Comparison of ENCODE assay signal across 2 cellular contexts in the genomic region with DNA sequence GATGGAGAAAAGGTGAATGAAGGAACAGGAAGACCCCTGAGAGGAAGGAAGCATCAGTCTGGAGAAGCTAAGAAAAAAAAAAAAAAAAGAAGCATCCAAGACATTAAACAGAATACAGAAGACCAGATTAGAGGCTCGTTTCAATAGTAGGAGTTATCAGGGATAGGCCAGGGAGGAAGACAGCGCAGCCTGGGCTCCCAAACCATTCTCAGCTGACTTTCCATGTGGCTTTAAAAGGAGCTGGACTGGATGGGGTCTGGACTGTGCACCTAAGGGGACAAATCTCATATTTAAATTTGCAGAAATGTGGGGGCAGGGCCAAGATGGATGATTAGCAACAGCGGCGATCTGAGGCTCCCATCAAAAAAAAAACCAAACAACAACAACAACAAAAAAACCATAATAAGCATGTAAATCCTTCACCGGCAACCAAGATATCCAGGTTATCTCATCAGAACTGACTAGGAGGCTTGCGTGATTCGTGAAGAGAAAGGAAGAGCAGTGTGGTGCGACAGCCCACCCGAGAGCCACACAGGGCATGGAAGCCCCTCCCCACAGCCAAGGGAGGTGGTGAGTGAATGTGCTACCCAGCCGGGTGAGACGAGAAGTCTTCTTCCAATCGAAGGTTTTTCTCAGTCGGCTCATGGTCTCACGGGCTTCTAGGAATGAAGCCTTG.
TF ChIP-seq lines count a peak whose summit lies in the region.

No MANE protein-coding gene starts in this region.

TF ChIP-seq in A549, 52 proteins besides CTCF, POLR2A, EP300 and RAD21:
- no peak for TF ChIP-seq EHMT2 (IDR thresholded peaks at IDR 0.05; ENCODE audit: low read depth)
- no peak for TF ChIP-seq NR3C1 (IDR thresholded peaks at IDR 0.05)
- TF ChIP-seq CBX2 (IDR thresholded peaks at IDR 0.05; ENCODE audit: borderline replicate concordance, low read depth): no peak

TF ChIP-seq in H1, 55 proteins besides CTCF, POLR2A, EP300 and RAD21:
- TF ChIP-seq GABPA (IDR thresholded peaks at IDR 0.05; ENCODE audit: borderline replicate concordance, insufficient read depth, low read length): no peak
- TF ChIP-seq RXRA (IDR thresholded peaks at IDR 0.05; ENCODE audit: insufficient read depth, low read depth, low read length): no peak
- no peak for TF ChIP-seq SIN3A (conservative IDR thresholded peaks at IDR 0.05 in 1 of 2, IDR thresholded peaks at IDR 0.05 in 1 of 2; ENCODE audit: low read depth in 1 of 2, low read length in 2 of 2)
- TF ChIP-seq RBBP5 (IDR thresholded peaks at IDR 0.05; ENCODE audit: borderline replicate concordance, low read depth, low read length): no peak
- TF ChIP-seq, protein P1, sequence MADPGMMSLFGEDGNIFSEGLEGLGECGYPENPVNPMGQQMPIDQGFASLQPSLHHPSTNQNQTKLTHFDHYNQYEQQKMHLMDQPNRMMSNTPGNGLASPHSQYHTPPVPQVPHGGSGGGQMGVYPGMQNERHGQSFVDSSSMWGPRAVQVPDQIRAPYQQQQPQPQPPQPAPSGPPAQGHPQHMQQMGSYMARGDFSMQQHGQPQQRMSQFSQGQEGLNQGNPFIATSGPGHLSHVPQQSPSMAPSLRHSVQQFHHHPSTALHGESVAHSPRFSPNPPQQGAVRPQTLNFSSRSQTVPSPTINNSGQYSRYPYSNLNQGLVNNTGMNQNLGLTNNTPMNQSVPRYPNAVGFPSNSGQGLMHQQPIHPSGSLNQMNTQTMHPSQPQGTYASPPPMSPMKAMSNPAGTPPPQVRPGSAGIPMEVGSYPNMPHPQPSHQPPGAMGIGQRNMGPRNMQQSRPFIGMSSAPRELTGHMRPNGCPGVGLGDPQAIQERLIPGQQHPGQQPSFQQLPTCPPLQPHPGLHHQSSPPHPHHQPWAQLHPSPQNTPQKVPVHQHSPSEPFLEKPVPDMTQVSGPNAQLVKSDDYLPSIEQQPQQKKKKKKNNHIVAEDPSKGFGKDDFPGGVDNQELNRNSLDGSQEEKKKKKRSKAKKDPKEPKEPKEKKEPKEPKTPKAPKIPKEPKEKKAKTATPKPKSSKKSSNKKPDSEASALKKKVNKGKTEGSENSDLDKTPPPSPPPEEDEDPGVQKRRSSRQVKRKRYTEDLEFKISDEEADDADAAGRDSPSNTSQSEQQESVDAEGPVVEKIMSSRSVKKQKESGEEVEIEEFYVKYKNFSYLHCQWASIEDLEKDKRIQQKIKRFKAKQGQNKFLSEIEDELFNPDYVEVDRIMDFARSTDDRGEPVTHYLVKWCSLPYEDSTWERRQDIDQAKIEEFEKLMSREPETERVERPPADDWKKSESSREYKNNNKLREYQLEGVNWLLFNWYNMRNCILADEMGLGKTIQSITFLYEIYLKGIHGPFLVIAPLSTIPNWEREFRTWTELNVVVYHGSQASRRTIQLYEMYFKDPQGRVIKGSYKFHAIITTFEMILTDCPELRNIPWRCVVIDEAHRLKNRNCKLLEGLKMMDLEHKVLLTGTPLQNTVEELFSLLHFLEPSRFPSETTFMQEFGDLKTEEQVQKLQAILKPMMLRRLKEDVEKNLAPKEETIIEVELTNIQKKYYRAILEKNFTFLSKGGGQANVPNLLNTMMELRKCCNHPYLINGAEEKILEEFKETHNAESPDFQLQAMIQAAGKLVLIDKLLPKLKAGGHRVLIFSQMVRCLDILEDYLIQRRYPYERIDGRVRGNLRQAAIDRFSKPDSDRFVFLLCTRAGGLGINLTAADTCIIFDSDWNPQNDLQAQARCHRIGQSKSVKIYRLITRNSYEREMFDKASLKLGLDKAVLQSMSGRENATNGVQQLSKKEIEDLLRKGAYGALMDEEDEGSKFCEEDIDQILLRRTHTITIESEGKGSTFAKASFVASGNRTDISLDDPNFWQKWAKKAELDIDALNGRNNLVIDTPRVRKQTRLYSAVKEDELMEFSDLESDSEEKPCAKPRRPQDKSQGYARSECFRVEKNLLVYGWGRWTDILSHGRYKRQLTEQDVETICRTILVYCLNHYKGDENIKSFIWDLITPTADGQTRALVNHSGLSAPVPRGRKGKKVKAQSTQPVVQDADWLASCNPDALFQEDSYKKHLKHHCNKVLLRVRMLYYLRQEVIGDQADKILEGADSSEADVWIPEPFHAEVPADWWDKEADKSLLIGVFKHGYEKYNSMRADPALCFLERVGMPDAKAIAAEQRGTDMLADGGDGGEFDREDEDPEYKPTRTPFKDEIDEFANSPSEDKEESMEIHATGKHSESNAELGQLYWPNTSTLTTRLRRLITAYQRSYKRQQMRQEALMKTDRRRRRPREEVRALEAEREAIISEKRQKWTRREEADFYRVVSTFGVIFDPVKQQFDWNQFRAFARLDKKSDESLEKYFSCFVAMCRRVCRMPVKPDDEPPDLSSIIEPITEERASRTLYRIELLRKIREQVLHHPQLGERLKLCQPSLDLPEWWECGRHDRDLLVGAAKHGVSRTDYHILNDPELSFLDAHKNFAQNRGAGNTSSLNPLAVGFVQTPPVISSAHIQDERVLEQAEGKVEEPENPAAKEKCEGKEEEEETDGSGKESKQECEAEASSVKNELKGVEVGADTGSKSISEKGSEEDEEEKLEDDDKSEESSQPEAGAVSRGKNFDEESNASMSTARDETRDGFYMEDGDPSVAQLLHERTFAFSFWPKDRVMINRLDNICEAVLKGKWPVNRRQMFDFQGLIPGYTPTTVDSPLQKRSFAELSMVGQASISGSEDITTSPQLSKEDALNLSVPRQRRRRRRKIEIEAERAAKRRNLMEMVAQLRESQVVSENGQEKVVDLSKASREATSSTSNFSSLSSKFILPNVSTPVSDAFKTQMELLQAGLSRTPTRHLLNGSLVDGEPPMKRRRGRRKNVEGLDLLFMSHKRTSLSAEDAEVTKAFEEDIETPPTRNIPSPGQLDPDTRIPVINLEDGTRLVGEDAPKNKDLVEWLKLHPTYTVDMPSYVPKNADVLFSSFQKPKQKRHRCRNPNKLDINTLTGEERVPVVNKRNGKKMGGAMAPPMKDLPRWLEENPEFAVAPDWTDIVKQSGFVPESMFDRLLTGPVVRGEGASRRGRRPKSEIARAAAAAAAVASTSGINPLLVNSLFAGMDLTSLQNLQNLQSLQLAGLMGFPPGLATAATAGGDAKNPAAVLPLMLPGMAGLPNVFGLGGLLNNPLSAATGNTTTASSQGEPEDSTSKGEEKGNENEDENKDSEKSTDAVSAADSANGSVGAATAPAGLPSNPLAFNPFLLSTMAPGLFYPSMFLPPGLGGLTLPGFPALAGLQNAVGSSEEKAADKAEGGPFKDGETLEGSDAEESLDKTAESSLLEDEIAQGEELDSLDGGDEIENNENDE (IDR thresholded peaks at IDR 0.05; ENCODE audit: insufficient replicate concordance, low read length): no peak
- no peak for TF ChIP-seq HDAC2 (IDR thresholded peaks at IDR 0.05; ENCODE audit: borderline replicate concordance in 1 of 2, low read depth in 2 of 2, low read length in 2 of 2)
- no peak for TF ChIP-seq MAX (IDR thresholded peaks at IDR 0.05)
- TF ChIP-seq TBP (IDR thresholded peaks at IDR 0.05; ENCODE audit: low read depth, low read length): no peak
- TF ChIP-seq TEAD4 (IDR thresholded peaks at IDR 0.05; ENCODE audit: low read depth, low read length): no peak
